ENCODE assay signal across 19 cellular contexts in the genomic region with DNA sequence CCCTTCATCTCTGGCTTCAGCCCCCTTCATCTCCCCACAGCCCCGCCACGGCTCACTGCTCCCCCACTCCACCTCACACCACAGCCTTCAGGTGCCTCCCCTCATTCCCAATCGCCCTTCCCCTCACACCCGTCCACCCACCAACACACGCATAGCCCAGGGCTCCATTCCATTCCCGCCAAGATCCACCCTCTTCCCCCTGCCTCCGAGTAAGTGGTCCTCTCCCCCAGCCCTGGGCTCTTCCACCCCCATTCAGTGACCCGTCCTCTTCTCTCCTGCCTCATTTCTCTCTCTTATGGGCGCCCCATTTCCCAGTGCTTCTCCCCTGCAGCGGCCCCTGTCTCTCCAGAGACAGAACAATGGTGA. TPM values are rescaled to one million over a fixed set of nuclear protein-coding genes. Genes with fewer than 3 reads are reported as not detected.
DNase-seq lines count a peak whose midpoint lies in the region; ATAC-seq and TF ChIP-seq lines count a peak whose summit lies in the region.
"Had no signal": no experiment of that assay in that cellular context is flagged by ENCODE, and none has a peak within 500 bp of the region (broad histone marks: within the 10 kb centered on the region; RNA-seq: fewer than 3 reads in every experiment).

No MANE protein-coding gene starts in this region.

- WGBS in body of pancreas, 2 donors, result 31 to 36% methylated on average over 10 of the region's 10 CpGs

- TF ChIP-seq POLR2A in body of pancreas (IDR thresholded peaks at IDR 0.05), result no peak

- no peak for DNase-seq in activated T-cell treated with anti-CD3 and anti-CD28 coated beads, Interleukin-2, amount 50 U/mL, for 72 hours
- DNase-seq in activated T-cell treated with anti-CD3 and anti-CD28 coated beads, Interleukin-2, amount 50 U/mL, for 24 hours, result no peak
- DNase-seq in activated naive CD8-positive, alpha-beta T cell treated with anti-CD3 and anti-CD28 coated beads for 36 hours, result no peak
- DNase-seq in stimulated activated effector memory CD8-positive, alpha-beta T cell treated with anti-CD3 and anti-CD28 coated beads, Interleukin-12 subunit alpha, Interleukin-12 subunit beta, amount 100 ng/mL, for 72 hours (ENCODE audit: low spot score in 2 of 2), result no peak
- DNase-seq in right atrium auricular region (ENCODE audit: low spot score) (no peak), body of pancreas (no peak), GM19238 (ENCODE audit: insufficient read length, low spot score) (no peak)
- DNase-seq: NCI-H1694 treated with DMSO at 0.1 percent for 48 hours; NCI-H510A; right lobe of liver; SHP77 treated with DMSO at 0.1 percent for 48 hours; stimulated activated CD4-positive, alpha-beta T cell treated with anti-CD3 and anti-CD28 coated beads, Interleukin-1b, Interleukin-23, amount 100 ng/mL, for 48 hours had no signal

- TF ChIP-seq CTCF in right atrium auricular region (IDR thresholded peaks at IDR 0.05) (no peak), body of pancreas (IDR thresholded peaks at IDR 0.05) (no peak)

- H3K27ac Mint-ChIP-seq in activated T-cell treated with anti-CD3 and anti-CD28 coated beads, Interleukin-2, amount 50 U/mL, for 72 hours, result no peak overlapping the region
- no peak overlapping the region for H3K27ac Mint-ChIP-seq in activated T-cell treated with anti-CD3 and anti-CD28 coated beads, Interleukin-2, amount 50 U/mL, for 24 hours
- no peak overlapping the region for H3K27ac Mint-ChIP-seq in activated naive CD8-positive, alpha-beta T cell treated with anti-CD3 and anti-CD28 coated beads for 36 hours
- no peak overlapping the region for H3K27ac Mint-ChIP-seq in stimulated activated effector memory CD8-positive, alpha-beta T cell treated with anti-CD3 and anti-CD28 coated beads, Interleukin-12 subunit alpha, Interleukin-12 subunit beta, amount 100 ng/mL, for 72 hours

- no peaks in the 10 kb centered on the region for H3K36me3 ChIP-seq in iPS-20b (ENCODE audit: insufficient read depth, low read depth, low read length)
- no peaks in the 10 kb centered on the region for H3K36me3 ChIP-seq in right atrium auricular region
- no peaks in the 10 kb centered on the region for H3K36me3 ChIP-seq in body of pancreas (replicated peaks in 1 of 2; ENCODE audit: insufficient read depth in 1 of 2, low read depth in 2 of 2)
- H3K36me3 ChIP-seq: esophagus muscularis mucosa, heart left ventricle, right lobe of liver had no signal

- H3K9ac ChIP-seq in iPS-20b (ENCODE audit: low read depth, low read length), result peak overlapping the region; percentile 40; the same call in 1 of the 2 replicates

- no peak for ATAC-seq in activated T-cell treated with anti-CD3 and anti-CD28 coated beads, Interleukin-2, amount 50 U/mL, for 72 hours (replicated peaks in 1 of 2)
- ATAC-seq in stimulated activated effector memory CD8-positive, alpha-beta T cell treated with anti-CD3 and anti-CD28 coated beads, Interleukin-12 subunit alpha, Interleukin-12 subunit beta, amount 100 ng/mL, for 72 hours, result no peak
- ATAC-seq in body of pancreas, result no peak

- peak overlapping the region; percentile 34 to 54 for H3K4me3 Mint-ChIP-seq in activated T-cell treated with anti-CD3 and anti-CD28 coated beads, Interleukin-2, amount 50 U/mL, for 72 hours
- H3K4me3 Mint-ChIP-seq in activated T-cell treated with anti-CD3 and anti-CD28 coated beads, Interleukin-2, amount 50 U/mL, for 24 hours, result no peak overlapping the region
- H3K4me3 Mint-ChIP-seq in activated naive CD8-positive, alpha-beta T cell treated with anti-CD3 and anti-CD28 coated beads for 36 hours, result peak overlapping the region; percentile 10
- peak overlapping the region; percentile 58 for H3K4me3 Mint-ChIP-seq in stimulated activated effector memory CD8-positive, alpha-beta T cell treated with anti-CD3 and anti-CD28 coated beads, Interleukin-12 subunit alpha, Interleukin-12 subunit beta, amount 100 ng/mL, for 72 hours

- peaks cover 40% of the 10 kb centered on the region for H3K27me3 Mint-ChIP-seq in activated T-cell treated with anti-CD3 and anti-CD28 coated beads, Interleukin-2, amount 50 U/mL, for 72 hours (ENCODE audit: low read depth)
- peaks cover 54% of the 10 kb centered on the region for H3K27me3 Mint-ChIP-seq in activated T-cell treated with anti-CD3 and anti-CD28 coated beads, Interleukin-2, amount 50 U/mL, for 24 hours
- peaks cover 67% of the 10 kb centered on the region for H3K27me3 Mint-ChIP-seq in activated naive CD8-positive, alpha-beta T cell treated with anti-CD3 and anti-CD28 coated beads for 36 hours

- intact Hi-C loops in body of pancreas (cut with DNase I), result no loop called here

- H3K27ac ChIP-seq in iPS-20b (ENCODE audit: low read length) (no peak overlapping the region), right atrium auricular region (no peak overlapping the region), body of pancreas (no peak overlapping the region)
- H3K27ac ChIP-seq: esophagus muscularis mucosa, heart left ventricle, right lobe of liver had no signal

- H3K27me3 ChIP-seq in iPS-20b (ENCODE audit: insufficient read depth, low read length), result peaks cover 19% of the 10 kb centered on the region
- H3K27me3 ChIP-seq in right atrium auricular region, result no peaks in the 10 kb centered on the region
- no peaks in the 10 kb centered on the region for H3K27me3 ChIP-seq in body of pancreas
- H3K27me3 ChIP-seq: right lobe of liver had no signal

- H3K36me3 Mint-ChIP-seq in activated T-cell treated with anti-CD3 and anti-CD28 coated beads, Interleukin-2, amount 50 U/mL, for 72 hours (ENCODE audit: insufficient read depth in 2 of 2), result peaks cover 1 to 2% of the 10 kb centered on the region in 2 donors
- no peaks in the 10 kb centered on the region for H3K36me3 Mint-ChIP-seq in activated T-cell treated with anti-CD3 and anti-CD28 coated beads, Interleukin-2, amount 50 U/mL, for 24 hours (ENCODE audit: low read depth)
- no peaks in the 10 kb centered on the region for H3K36me3 Mint-ChIP-seq in activated naive CD8-positive, alpha-beta T cell treated with anti-CD3 and anti-CD28 coated beads for 36 hours
- no peaks in the 10 kb centered on the region for H3K36me3 Mint-ChIP-seq in stimulated activated effector memory CD8-positive, alpha-beta T cell treated with anti-CD3 and anti-CD28 coated beads, Interleukin-12 subunit alpha, Interleukin-12 subunit beta, amount 100 ng/mL, for 72 hours

- H3K9me3 ChIP-seq in iPS-20b (ENCODE audit: insufficient read depth, low read depth, low read length) (no peaks in the 10 kb centered on the region), right atrium auricular region (peaks cover 0 to 6% of the 10 kb centered on the region in 2 donors), body of pancreas (peaks cover 0 to 5% (median 0%) of the 10 kb centered on the region in 3 donors)
- H3K9me3 ChIP-seq: right lobe of liver had no signal

- H3K4me1 ChIP-seq in iPS-20b (ENCODE audit: insufficient read depth, low read length) (peaks cover 3% of the 10 kb centered on the region; the same call in 1 of the 2 replicates), right atrium auricular region (peaks cover 0 to 15% of the 10 kb centered on the region in 2 donors), body of pancreas (no peaks in the 10 kb centered on the region)
- H3K4me1 ChIP-seq: right lobe of liver had no signal

- peaks cover 2 to 5% of the 10 kb centered on the region in 2 donors for H3K9me3 Mint-ChIP-seq in activated T-cell treated with anti-CD3 and anti-CD28 coated beads, Interleukin-2, amount 50 U/mL, for 72 hours
- H3K9me3 Mint-ChIP-seq in activated T-cell treated with anti-CD3 and anti-CD28 coated beads, Interleukin-2, amount 50 U/mL, for 24 hours, result peaks cover 8% of the 10 kb centered on the region
- H3K9me3 Mint-ChIP-seq in activated naive CD8-positive, alpha-beta T cell treated with anti-CD3 and anti-CD28 coated beads for 36 hours, result peaks cover 7% of the 10 kb centered on the region
- H3K9me3 Mint-ChIP-seq in stimulated activated effector memory CD8-positive, alpha-beta T cell treated with anti-CD3 and anti-CD28 coated beads, Interleukin-12 subunit alpha, Interleukin-12 subunit beta, amount 100 ng/mL, for 72 hours, result peaks cover 7% of the 10 kb centered on the region

- H3K4me3 ChIP-seq in iPS-20b (ENCODE audit: low read length), result peak overlapping the region; percentile 70
- H3K4me3 ChIP-seq in right atrium auricular region, result peak overlapping the region in 1 of 2 donors; percentile 46
- no peak overlapping the region for H3K4me3 ChIP-seq in body of pancreas
- H3K4me3 ChIP-seq: right lobe of liver had no signal

- H3K4me1 Mint-ChIP-seq in activated T-cell treated with anti-CD3 and anti-CD28 coated beads, Interleukin-2, amount 50 U/mL, for 72 hours (ENCODE audit: low read depth), result peaks cover 7% of the 10 kb centered on the region
- H3K4me1 Mint-ChIP-seq in activated T-cell treated with anti-CD3 and anti-CD28 coated beads, Interleukin-2, amount 50 U/mL, for 24 hours (ENCODE audit: low read depth), result peaks cover 6% of the 10 kb centered on the region
- H3K4me1 Mint-ChIP-seq in activated naive CD8-positive, alpha-beta T cell treated with anti-CD3 and anti-CD28 coated beads for 36 hours, result peaks cover 3% of the 10 kb centered on the region
- H3K4me1 Mint-ChIP-seq in stimulated activated effector memory CD8-positive, alpha-beta T cell treated with anti-CD3 and anti-CD28 coated beads, Interleukin-12 subunit alpha, Interleukin-12 subunit beta, amount 100 ng/mL, for 72 hours, result peaks cover 8% of the 10 kb centered on the region

RNA-seq across cellular contexts. Expression of a gene that starts 53.2 kb away (rescaled TPM):
- under 1 TPM in 1 of 2 donors, not detected in 1; 0.22 TPM for total RNA-seq in activated T-cell treated with anti-CD3 and anti-CD28 coated beads, Interleukin-2, amount 50 U/mL, for 72 hours
- total RNA-seq in activated naive CD8-positive, alpha-beta T cell treated with anti-CD3 and anti-CD28 coated beads for 36 hours, result under 1 TPM; 0.16 to 0.31 TPM
- total RNA-seq in right atrium auricular region (under 1 TPM; 0.22 to 0.43 TPM), body of pancreas (not detected)
- total RNA-seq: A172, Daoy, left ventricle myocardium superior, M059J, right lobe of liver had no signal
